ENCODE assay signal across 4 cellular contexts in the genomic region with DNA sequence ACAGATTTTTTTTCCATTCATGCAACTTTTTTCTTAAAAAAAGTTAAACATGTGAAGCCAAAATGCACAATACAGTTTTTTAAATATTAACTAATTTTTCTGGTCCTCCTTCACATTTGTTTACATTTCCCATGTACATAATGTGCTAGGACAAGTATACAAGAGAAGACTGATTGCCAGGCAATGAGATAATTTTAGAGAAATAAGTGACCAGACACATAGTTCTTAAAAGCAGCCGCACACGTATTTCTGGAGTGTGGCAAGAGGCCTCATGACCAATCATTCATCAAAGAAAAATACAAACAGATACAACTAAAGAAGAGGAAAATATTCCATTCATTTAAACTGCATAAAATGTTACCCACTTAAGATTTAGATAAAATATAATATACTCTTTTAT. TPM values are rescaled to one million over a fixed set of nuclear protein-coding genes. Genes with fewer than 3 reads are reported as not detected.
"Had no signal": no experiment of that assay in that cellular context is flagged by ENCODE, and none has a peak within 500 bp of the region (broad histone marks: within the 10 kb centered on the region; RNA-seq: fewer than 3 reads in every experiment).

No MANE protein-coding gene starts in this region.

RNA-seq across cellular contexts. Expression of gene TBC1D28, which starts 22.1 kb away (rescaled TPM):
- total RNA-seq: LHCN-M2, M059J, MCF 10A, NCI-H460 had no signal
